10 cellular contexts compared by ENCODE assay signal in the genomic region with DNA sequence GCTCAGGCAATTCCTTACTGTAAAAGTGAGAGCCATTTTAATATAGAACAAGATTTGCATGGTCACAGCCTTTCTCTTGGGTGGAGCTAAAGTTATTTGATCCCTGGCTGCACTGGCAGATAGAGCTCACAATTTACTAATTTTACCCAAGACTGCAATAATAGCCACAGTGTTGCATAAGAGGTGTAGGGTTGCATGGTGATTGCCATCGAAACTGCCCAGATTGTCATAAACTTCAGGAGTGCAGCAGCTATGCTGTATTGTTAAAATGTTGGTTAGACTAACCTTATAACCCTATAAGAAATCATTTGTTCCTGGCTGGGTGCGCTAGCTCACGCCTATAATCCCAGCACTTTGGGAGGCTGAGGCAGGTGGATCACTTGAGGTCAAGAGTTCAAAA. TPM values are rescaled to one million over a fixed set of nuclear protein-coding genes. Genes with fewer than 3 reads are reported as not detected.
DNase-seq lines count a peak whose midpoint lies in the region; ATAC-seq and TF ChIP-seq lines count a peak whose summit lies in the region.
"Had no signal": no experiment of that assay in that cellular context is flagged by ENCODE, and none has a peak within 500 bp of the region (broad histone marks: within the 10 kb centered on the region; RNA-seq: fewer than 3 reads in every experiment).

No MANE protein-coding gene starts in this region.

- intact Hi-C loops in left ventricle myocardium superior (cut with micrococcal nuclease) = no loop called here

- H3K4me1 ChIP-seq in cardiac muscle cell (ENCODE audit: low read depth) = peaks cover 27% of the 10 kb centered on the region
- H3K4me1 ChIP-seq in right atrium auricular region = peaks cover 0 to 77% of the 10 kb centered on the region in 2 donors

- H3K4me3 ChIP-seq in cardiac muscle cell (no peak overlapping the region), right atrium auricular region (no peak overlapping the region)

- TF ChIP-seq CTCF in cardiac muscle cell (IDR thresholded peaks at IDR 0.05; ENCODE audit: low read depth, low read length) (no peak), right atrium auricular region (IDR thresholded peaks at IDR 0.05) (no peak)

- H3K27me3 ChIP-seq in cardiac muscle cell = no peaks in the 10 kb centered on the region
- H3K27me3 ChIP-seq in right atrium auricular region = no peaks in the 10 kb centered on the region

- H3K27ac ChIP-seq in cardiac muscle cell = peak overlapping the region; percentile 12
- peak overlapping the region in 1 of 2 donors; percentile 85 for H3K27ac ChIP-seq in right atrium auricular region
- H3K27ac ChIP-seq: C4-2B had no signal

- ATAC-seq in left ventricle myocardium superior (peak; percentile 38), HG02623 (IDR thresholded peaks at IDR 0.05; ENCODE audit: unreplicated experiment) (no peak), GM19035 (IDR thresholded peaks at IDR 0.05; ENCODE audit: unreplicated experiment) (no peak)

- H3K36me3 ChIP-seq in cardiac muscle cell (peaks cover 11% of the 10 kb centered on the region), right atrium auricular region (peaks cover 32% of the 10 kb centered on the region)

- peak in 1 of 2 donors; percentile 51 for DNase-seq in cardiac muscle cell (ENCODE audit: low read depth in 1 of 2, low spot score in 1 of 2)
- DNase-seq in right atrium auricular region (ENCODE audit: low spot score) = no peak
- DNase-seq in SIG-M5 (lab: John Stamatoyannopoulos, UW) = peak; percentile 12
- DNase-seq in left ventricle myocardium superior = no peak
- DNase-seq in C1 segment of cervical spinal cord (lab: John Stamatoyannopoulos, UW) = no peak
- DNase-seq in mesenteric fat pad (ENCODE audit: low spot score) = no peak
- DNase-seq: activated effector memory CD4-positive, alpha-beta T cell treated with Interleukin-2 at 50 U/mL for 16 hours had no signal

- no peaks in the 10 kb centered on the region for H3K9me3 ChIP-seq in cardiac muscle cell (ENCODE audit: low read depth)
- no peaks in the 10 kb centered on the region for H3K9me3 ChIP-seq in right atrium auricular region

RNA-seq across cellular contexts. Expression of gene VCL, which starts 50.0 kb away (rescaled TPM):
- 130 and 167 TPM in 2 replicates for total RNA-seq in cardiac muscle cell
- polyA plus RNA-seq in cardiac muscle cell = 118 and 162 TPM in 2 replicates
- total RNA-seq in right atrium auricular region = 100 to 1,000 TPM; 173 to 216 TPM
- 238 TPM for total RNA-seq in left ventricle myocardium superior
- total RNA-seq in mesenteric fat pad = 129 TPM
